Comparison of ENCODE assay signal across 29 cellular contexts in genomic region chr1:147735423-147735822, GRCh38. TPM values are rescaled to one million over a fixed set of nuclear protein-coding genes. Genes with fewer than 3 reads are reported as not detected.
A peak's percentile ranks its signal among the peaks of the same experiment; 100 is the strongest.
DNase-seq lines count a peak whose midpoint lies in the region; ATAC-seq lines count a peak whose summit lies in the region.
"Had no signal": no experiment of that assay in that cellular context is flagged by ENCODE, and none has a peak within 500 bp of the region (broad histone marks: within the 10 kb centered on the region; RNA-seq: fewer than 3 reads in every experiment).

No MANE protein-coding gene starts in this region.

- ATAC-seq in Right ventricle myocardium inferior: peak; percentile 53
- ATAC-seq in left cardiac atrium: peak; percentile 86 to 87
- ATAC-seq in stimulated activated naive B cell treated with anti-CD40 and anti-IgM and Interleukin-4, amounts not matched to agents 10 μg/mL and 1 μg/mL and 100 μg/mL, for 72 hours (replicated peaks): no peak
- ATAC-seq: GM23338, Panc1 had no signal

- H3K4me2 ChIP-seq in mesendoderm (ENCODE audit: low read length): no peak overlapping the region
- H3K4me2 ChIP-seq: GM23338, SK-N-SH had no signal

- no peak overlapping the region for H4K8ac ChIP-seq in mesendoderm (ENCODE audit: low read depth, low read length)

- H3K18ac ChIP-seq in mesendoderm (ENCODE audit: low read length): no peak overlapping the region

- no peaks in the 10 kb centered on the region for H3K9me3 Mint-ChIP-seq in stimulated activated naive B cell treated with anti-CD40 and anti-IgM and Interleukin-4, amounts not matched to agents 10 μg/mL and 1 μg/mL and 100 μg/mL, for 72 hours
- H3K9me3 Mint-ChIP-seq: GM23338, HFFc6 had no signal

- intact Hi-C loops in Right ventricle myocardium inferior (cut with DNase I): no loop called here
- intact Hi-C loops in cardiac septum (cut with DNase I): no loop called here
- intact Hi-C loops in left cardiac atrium (cut with DNase I): loop anchor here in 1 of 2 donors (5.0 kb wide), 1 partner anchor 87 kb away; no protein-coding TSS in a partner anchor

- no peak overlapping the region for H3K4me3 Mint-ChIP-seq in stimulated activated naive B cell treated with anti-CD40 and anti-IgM and Interleukin-4, amounts not matched to agents 10 μg/mL and 1 μg/mL and 100 μg/mL, for 72 hours
- H3K4me3 Mint-ChIP-seq: CD14-positive monocyte, GM23338, HFFc6 had no signal

- no peak overlapping the region for H3K4me3 ChIP-seq in mesendoderm (ENCODE audit: low read length)
- H3K4me3 ChIP-seq: GM23338, HAP-1, MG63 had no signal

- DNase-seq in Right ventricle myocardium inferior (ENCODE audit: missing footprints) (no peak), cardiac septum (ENCODE audit: low spot score) (no peak), left cardiac atrium (no peak), mesendoderm (no peak), anterior cingulate cortex (lab: John Stamatoyannopoulos, UW) (no peak), NAMALWA (ENCODE audit: low spot score) (no peak), DMS79 (lab: John Stamatoyannopoulos, UW) (no peak)
- DNase-seq in stimulated activated naive B cell treated with anti-CD40 and anti-IgM and Interleukin-4, amounts not matched to agents 10 μg/mL and 1 μg/mL and 100 μg/mL, for 72 hours: no peak
- DNase-seq: 8988T, ACHN, BE2C, HFFc6, IMR-90, KG1, MG63, NCI-H1417, NCI-H1694, NCI-H2029 treated with DMSO at 0.1 percent for 48 hours, NCI-H2227 treated with DMSO at 0.1 percent for 48 hours, NCI-H526 treated with DMSO at 0.1 percent for 48 hours, SK-N-SH had no signal

- H3K9ac ChIP-seq in mesendoderm (ENCODE audit: low read length): no peak overlapping the region
- H3K9ac ChIP-seq: SK-N-SH had no signal

- no peaks in the 10 kb centered on the region for H3K4me1 Mint-ChIP-seq in stimulated activated naive B cell treated with anti-CD40 and anti-IgM and Interleukin-4, amounts not matched to agents 10 μg/mL and 1 μg/mL and 100 μg/mL, for 72 hours
- H3K4me1 Mint-ChIP-seq: CD14-positive monocyte had no signal

- no peaks in the 10 kb centered on the region for H3K27me3 ChIP-seq in mesendoderm (ENCODE audit: insufficient read depth, low read length, poor library complexity)

- no peaks in the 10 kb centered on the region for H3K4me1 ChIP-seq in mesendoderm (ENCODE audit: control insufficient read depth, low read depth, low read length)
- H3K4me1 ChIP-seq: BE2C had no signal

- no peaks in the 10 kb centered on the region for H3K79me2 ChIP-seq in mesendoderm (ENCODE audit: control insufficient read depth, insufficient read depth, low read length)

- no peak overlapping the region for H4K5ac ChIP-seq in mesendoderm (ENCODE audit: low read length)

- no peak overlapping the region for H3K56ac ChIP-seq in mesendoderm (ENCODE audit: low read length)

- peak overlapping the region; percentile 48 for H3K27ac Mint-ChIP-seq in stimulated activated naive B cell treated with anti-CD40 and anti-IgM and Interleukin-4, amounts not matched to agents 10 μg/mL and 1 μg/mL and 100 μg/mL, for 72 hours
- H3K27ac Mint-ChIP-seq: GM23338, HFFc6 had no signal

- no peak overlapping the region for H3K4ac ChIP-seq in mesendoderm (ENCODE audit: low read depth, low read length)

- H3K27ac ChIP-seq in mesendoderm (ENCODE audit: low read depth, low read length): no peak overlapping the region
- H3K27ac ChIP-seq: RWPE1 had no signal

- no peak overlapping the region for H2BK120ac ChIP-seq in mesendoderm (ENCODE audit: low read depth, low read length)

- peak overlapping the region; percentile 78 for H2AK5ac ChIP-seq in mesendoderm (ENCODE audit: low read length)

- H3K79me1 ChIP-seq in mesendoderm (ENCODE audit: low read length): no peaks in the 10 kb centered on the region

- H2BK5ac ChIP-seq in mesendoderm (ENCODE audit: low read length): no peak overlapping the region

- WGBS in mesendoderm (ENCODE audit: extremely low coverage, insufficient coverage, low lambda C conversion rate): no CpG with 5 or more reads among the region's 1 CpG

- peaks cover 14 to 20% of the 10 kb centered on the region in 2 donors for H3K27me3 Mint-ChIP-seq in stimulated activated naive B cell treated with anti-CD40 and anti-IgM and Interleukin-4, amounts not matched to agents 10 μg/mL and 1 μg/mL and 100 μg/mL, for 72 hours

- H2BK15ac ChIP-seq in mesendoderm (replicated peaks; ENCODE audit: low read depth): no peak overlapping the region

- H3K36me3 ChIP-seq in mesendoderm (ENCODE audit: control insufficient read depth, insufficient read depth, low read length): no peaks in the 10 kb centered on the region
- H3K36me3 ChIP-seq: BE2C, HAP-1, MG63 had no signal

- no peaks in the 10 kb centered on the region for H3K36me3 Mint-ChIP-seq in stimulated activated naive B cell treated with anti-CD40 and anti-IgM and Interleukin-4, amounts not matched to agents 10 μg/mL and 1 μg/mL and 100 μg/mL, for 72 hours
- H3K36me3 Mint-ChIP-seq: CD14-positive monocyte had no signal

- H3K23ac ChIP-seq in mesendoderm (ENCODE audit: low read length): no peak overlapping the region

RNA-seq across cellular contexts. Expression of gene GJA5, which starts 25.0 kb away (rescaled TPM):
- 11.3 TPM for total RNA-seq in Right ventricle myocardium inferior
- total RNA-seq in cardiac septum: 9.9 TPM
- total RNA-seq in left cardiac atrium: 10 to 100 TPM; 39.4 to 54.6 TPM
- 2.2 TPM for polyA plus RNA-seq in mesendoderm (2013, experiment 1 of 2)
- 2.2 TPM for polyA plus RNA-seq in mesendoderm (2013, experiment 2 of 2)
- total RNA-seq: Daoy, G401, IMR-90, OCI-LY7 had no signal
- polyA plus RNA-seq: CD14-positive monocyte, IMR-90, SK-N-SH had no signal

Comparison
In these comparisons a context has a peak if more than half of its experiments do, and no peak if none do; other contexts are left out.
1. ATAC-seq: peak in Right ventricle myocardium inferior (single experiment) and left cardiac atrium (2 of 2); none in stimulated activated naive B cell treated with anti-CD40 and anti-IgM and Interleukin-4, amounts not matched to agents 10 μg/mL and 1 μg/mL and 100 μg/mL, for 72 hours (0 of 2).